12 cellular contexts compared by ENCODE assay signal in genomic region chr2:42339191-42339912, GRCh38. TPM values are rescaled to one million over a fixed set of nuclear protein-coding genes. Genes with fewer than 3 reads are reported as not detected.
DNase-seq lines count a peak whose midpoint lies in the region; ATAC-seq lines count a peak whose summit lies in the region.
"Had no signal": no experiment of that assay in that cellular context is flagged by ENCODE, and none has a peak within 500 bp of the region (broad histone marks: within the 10 kb centered on the region; RNA-seq: fewer than 3 reads in every experiment).

No MANE protein-coding gene starts in this region.

- peaks cover 31 to 34% of the 10 kb centered on the region in 2 donors for H3K4me1 Mint-ChIP-seq in natural killer cell treated with Interleukin-12 subunit alpha and Interleukin-12 subunit beta and Interleukin-15 and Interleukin-18, amount 100 ng/mL, for 72 hours (ENCODE audit: low read depth in 2 of 2)

- no peak overlapping the region for H3K4me3 Mint-ChIP-seq in natural killer cell treated with Interleukin-12 subunit alpha and Interleukin-12 subunit beta and Interleukin-15 and Interleukin-18, amount 100 ng/mL, for 72 hours
- H3K4me3 Mint-ChIP-seq: stimulated activated memory B cell treated with anti-CD40 and anti-IgM and Interleukin-4, amounts not matched to agents 10 μg/mL and 1 μg/mL and 100 μg/mL, for 72 hours had no signal

- no peak for ATAC-seq in natural killer cell treated with Interleukin-12 subunit alpha and Interleukin-12 subunit beta and Interleukin-15 and Interleukin-18, amount 100 ng/mL, for 72 hours
- ATAC-seq in GM18867 (IDR thresholded peaks at IDR 0.05; ENCODE audit: unreplicated experiment) = no peak
- ATAC-seq: stimulated activated memory B cell treated with anti-CD40 and anti-IgM and Interleukin-4, amounts not matched to agents 10 μg/mL and 1 μg/mL and 100 μg/mL, for 72 hours had no signal

- peaks cover 23% of the 10 kb centered on the region for H3K36me3 Mint-ChIP-seq in natural killer cell treated with Interleukin-12 subunit alpha and Interleukin-12 subunit beta and Interleukin-15 and Interleukin-18, amount 100 ng/mL, for 72 hours

- DNase-seq in DMS 273 (lab: John Stamatoyannopoulos, UW; ENCODE audit: unreplicated experiment) (peak; percentile 49), DMS 273 treated with DMSO at 0.1 percent for 48 hours (lab: John Stamatoyannopoulos, UW) (no peak), NCI-H1694 treated with DMSO at 0.1 percent for 48 hours (lab: John Stamatoyannopoulos, UW) (peak; percentile 88), cerebellum (ENCODE audit: low spot score) (peak; percentile 27), EL (no peak)
- DNase-seq in natural killer cell treated with Interleukin-12 subunit alpha and Interleukin-12 subunit beta and Interleukin-15 and Interleukin-18, amount 100 ng/mL, for 72 hours (ENCODE audit: low spot score) = no peak
- no peak for DNase-seq in stimulated activated CD4-positive, alpha-beta T cell treated with anti-CD3 and anti-CD28 coated beads, Interleukin-12 subunit alpha, Interleukin-12 subunit beta, amount 100 ng/mL, for 4 hours
- DNase-seq: activated naive CD4-positive, alpha-beta T cell; hippocampal formation; NCI-H1436 had no signal

- no peaks in the 10 kb centered on the region for H3K9me3 Mint-ChIP-seq in natural killer cell treated with Interleukin-12 subunit alpha and Interleukin-12 subunit beta and Interleukin-15 and Interleukin-18, amount 100 ng/mL, for 72 hours

- peak overlapping the region; percentile 1 to 42 for H3K27ac Mint-ChIP-seq in natural killer cell treated with Interleukin-12 subunit alpha and Interleukin-12 subunit beta and Interleukin-15 and Interleukin-18, amount 100 ng/mL, for 72 hours

- H3K27me3 Mint-ChIP-seq in natural killer cell treated with Interleukin-12 subunit alpha and Interleukin-12 subunit beta and Interleukin-15 and Interleukin-18, amount 100 ng/mL, for 72 hours = no peaks in the 10 kb centered on the region
- H3K27me3 Mint-ChIP-seq: stimulated activated memory B cell treated with anti-CD40 and anti-IgM and Interleukin-4, amounts not matched to agents 10 μg/mL and 1 μg/mL and 100 μg/mL, for 72 hours had no signal

RNA-seq across cellular contexts. Expression of gene COX7A2L, which starts 21.7 kb away (rescaled TPM):
- 79.3 TPM for total RNA-seq in cerebellum
- total RNA-seq in natural killer cell treated with Interleukin-12 subunit alpha and Interleukin-12 subunit beta and Interleukin-15 and Interleukin-18, amount 100 ng/mL, for 72 hours = 100 to 1,000 TPM in 1 of 2 donors, 10 to 100 TPM in 1; 70.8 to 102 TPM

Comparison
In these comparisons a context has a peak if more than half of its experiments do, and no peak if none do; other contexts are left out.
1. DNase-seq: peak in DMS 273 (single experiment), NCI-H1694 treated with DMSO at 0.1 percent for 48 hours (single experiment) and cerebellum (single experiment); none in DMS 273 treated with DMSO at 0.1 percent for 48 hours (single experiment), natural killer cell treated with Interleukin-12 subunit alpha and Interleukin-12 subunit beta and Interleukin-15 and Interleukin-18, amount 100 ng/mL, for 72 hours (single experiment), stimulated activated CD4-positive, alpha-beta T cell treated with anti-CD3 and anti-CD28 coated beads, Interleukin-12 subunit alpha, Interleukin-12 subunit beta, amount 100 ng/mL, for 4 hours (single experiment) and EL (single experiment).